1 cellular context compared by ENCODE assay signal in genomic region chr9:33166263-33167083, GRCh38.
TF ChIP-seq lines count a peak whose summit lies in the region.

No MANE protein-coding gene starts in this region.

TF ChIP-seq in HEK293, 187 proteins besides CTCF, POLR2A, EP300 and RAD21 (continued from another document):
- TF ChIP-seq ZBTB10 (tag by site-specific recombination; IDR thresholded peaks at IDR 0.05) (peak; percentile 66), ZNF24 (tag by site-specific recombination; IDR thresholded peaks at IDR 0.05) (no peak), ZNF792 (tag by site-specific recombination; IDR thresholded peaks at IDR 0.05) (no peak), ZNF76 (tag by site-specific recombination; IDR thresholded peaks at IDR 0.05; ENCODE audit: borderline replicate concordance, low read depth) (peak; percentile 20; the same call in 1 of the 2 replicates), KLF17 (tag by site-specific recombination; IDR thresholded peaks at IDR 0.05) (peak; percentile 68; the same call in 1 of the 2 replicates), ZNF560 (tag by site-specific recombination; IDR thresholded peaks at IDR 0.05; ENCODE audit: borderline replicate concordance) (no peak), ZNF561 (tag by site-specific recombination; IDR thresholded peaks at IDR 0.05; ENCODE audit: borderline replicate concordance) (no peak), KLF16 (tag by site-specific recombination; IDR thresholded peaks at IDR 0.05) (peak; percentile 75), ZNF548 (tag by site-specific recombination; IDR thresholded peaks at IDR 0.05) (no peak), KLF1 (tag by site-specific recombination; IDR thresholded peaks at IDR 0.05) (peak; percentile 78), ZNF248 (tag by site-specific recombination; IDR thresholded peaks at IDR 0.05) (no peak), ZNF629 (tag by site-specific recombination; IDR thresholded peaks at IDR 0.05) (0 out of 2 replicates have a peak, but pooled peaks have one; percentile 11), ZXDB (tag by site-specific recombination; IDR thresholded peaks at IDR 0.05) (0 out of 2 replicates have a peak, but pooled peaks have one; percentile 17)
TF ChIP-seq in HEK293: peak in this region for 20.
